14 cellular contexts compared by ENCODE assay signal in the genomic region with DNA sequence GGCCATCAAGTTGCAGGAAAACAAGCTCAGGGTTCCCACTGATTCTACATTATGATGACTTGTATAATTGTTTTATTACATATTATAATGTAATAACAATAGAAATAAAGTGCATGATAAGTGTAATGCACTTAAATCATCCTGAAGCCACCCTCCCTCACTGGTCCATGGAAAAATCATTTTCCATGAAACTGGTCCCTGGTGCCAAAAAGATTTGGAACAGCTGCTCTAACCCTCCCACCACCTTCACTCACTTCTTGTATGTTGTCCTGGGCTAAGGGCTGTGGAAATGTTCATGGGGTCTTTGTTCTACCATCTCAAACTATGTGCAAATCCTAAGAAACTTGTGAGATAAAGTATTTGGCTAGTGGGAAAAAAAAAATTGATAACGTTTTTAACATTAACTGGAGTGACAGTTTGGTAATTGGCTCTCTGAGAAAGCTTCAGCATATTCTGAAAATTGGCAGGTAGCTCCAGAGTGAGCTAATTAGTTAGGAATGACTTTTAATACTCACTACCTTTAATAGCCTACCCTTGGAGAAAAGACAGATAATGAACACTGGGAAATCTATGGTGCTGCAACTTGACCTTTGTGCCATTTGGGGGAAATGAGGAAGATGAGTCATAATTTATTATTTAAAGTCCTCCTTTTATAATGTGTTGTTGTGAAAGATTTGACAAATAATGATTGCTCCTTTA.
DNase-seq lines count a peak whose midpoint lies in the region; ATAC-seq, FAIRE-seq and TF ChIP-seq lines count a peak whose summit lies in the region.
"Had no signal": no experiment of that assay in that cellular context is flagged by ENCODE, and none has a peak within 500 bp of the region (broad histone marks: within the 10 kb centered on the region; RNA-seq: fewer than 3 reads in every experiment).

No MANE protein-coding gene starts in this region.

- H3K4ac ChIP-seq in IMR-90 (ENCODE audit: low read depth, low read length): no peak overlapping the region

- no peaks in the 10 kb centered on the region for H3K79me1 ChIP-seq in IMR-90 (ENCODE audit: low read depth in 1 of 2, low read length in 2 of 2)

- ATAC-seq in IMR-90 (ENCODE audit: low read depth) (no peak; the same call in none of the 2 replicates), GM19463 (IDR thresholded peaks at IDR 0.05; ENCODE audit: unreplicated experiment) (no peak)
- ATAC-seq: naive thymus-derived CD4-positive, alpha-beta T cell had no signal

- H2BK5ac ChIP-seq in IMR-90 (ENCODE audit: low read depth, low read length, poor library complexity, severe bottlenecking): no peak overlapping the region

- no peak overlapping the region for H4K91ac ChIP-seq in IMR-90 (ENCODE audit: insufficient read depth, low read depth, low read length)

- FAIRE-seq in bronchial epithelial cell (lab: Jason Lieb, UNC): no peak

- no peak overlapping the region for H3K9ac ChIP-seq in IMR-90 (ENCODE audit: low read depth, low read length)

- H3K56ac ChIP-seq in IMR-90 (ENCODE audit: extremely low read depth, insufficient read depth, low read length): no peak overlapping the region

- H3K14ac ChIP-seq in IMR-90 (replicated peaks; ENCODE audit: low read depth, low read length): no peak overlapping the region

- no peak overlapping the region for H2BK120ac ChIP-seq in IMR-90 (ENCODE audit: low read depth, low read length)

- in situ Hi-C loops in IMR-90 (cut with MboI; ENCODE audit: low sequenced_read_pairs): loop anchor here (25.0 kb wide), 1 partner anchor 741 kb away; no protein-coding TSS in a partner anchor

- H2AK9ac ChIP-seq in IMR-90 (replicated peaks; ENCODE audit: low read depth, low read length, poor library complexity): no peak overlapping the region

- no peak overlapping the region for H3K27ac ChIP-seq in IMR-90 (ENCODE audit: insufficient read depth, low read length)
- no peak overlapping the region for H3K27ac ChIP-seq in testis
- H3K27ac ChIP-seq: sigmoid colon had no signal

- no peaks in the 10 kb centered on the region for H3K27me3 Mint-ChIP-seq in Caco-2 (ENCODE audit: insufficient read depth, unreplicated experiment)
- H3K27me3 Mint-ChIP-seq: activated T-cell treated with anti-CD3 and anti-CD28 coated beads, Interleukin-2, amount 50 U/mL, for 24 hours; naive thymus-derived CD4-positive, alpha-beta T cell had no signal

- H3K4me3 ChIP-seq in Caco-2 (ENCODE audit: low read depth, low read length) (no peak overlapping the region), IMR-90 (ENCODE audit: insufficient read depth, low read depth, low read length) (no peak overlapping the region), bronchial epithelial cell (ENCODE audit: low read depth, low read length) (no peak overlapping the region), testis (no peak overlapping the region)
- H3K4me3 ChIP-seq: sigmoid colon had no signal

- no TSS peak for BruUV-seq in Caco-2 (replicated peaks; lab: Mats Ljungman, UMichigan)
- no TSS peak for BruUV-seq in IMR-90 (replicated peaks; lab: Mats Ljungman, UMichigan)

- H3K18ac ChIP-seq in IMR-90 (ENCODE audit: low read depth, low read length): no peak overlapping the region

- no peak overlapping the region for H2AFZ ChIP-seq in IMR-90 (replicated peaks; ENCODE audit: low read length, poor library complexity)

- peaks cover 3% of the 10 kb centered on the region; the same call in 1 of the 2 replicates for H3K9me1 ChIP-seq in IMR-90 (ENCODE audit: insufficient read depth, low read length)

- dilution Hi-C loops in IMR-90 (cut with HindIII; ENCODE audit: low sequenced_read_pairs, unreplicated experiment): no loop called here

- H3K9me3 Mint-ChIP-seq in Caco-2 (ENCODE audit: unreplicated experiment): no peaks in the 10 kb centered on the region
- H3K9me3 Mint-ChIP-seq: activated T-cell treated with anti-CD3 and anti-CD28 coated beads, Interleukin-2, amount 50 U/mL, for 24 hours; naive thymus-derived CD4-positive, alpha-beta T cell had no signal

- H3K9me3 ChIP-seq in Caco-2 (no peaks in the 10 kb centered on the region), IMR-90 (ENCODE audit: control insufficient read depth, insufficient read depth, low read length) (no peaks in the 10 kb centered on the region), testis (no peaks in the 10 kb centered on the region)
- H3K9me3 ChIP-seq: sigmoid colon had no signal

- no peak overlapping the region for H4K5ac ChIP-seq in IMR-90 (ENCODE audit: low read depth, low read length)

- POLR2A ChIA-PET in Caco-2 (lab: Charles Lee) (no interaction called here), IMR-90 (lab: Charles Lee; ENCODE audit: unreplicated experiment) (no interaction called here)

- H3K4me1 ChIP-seq in Caco-2: peaks cover 10% of the 10 kb centered on the region
- H3K4me1 ChIP-seq in IMR-90 (ENCODE audit: control insufficient read depth, insufficient read depth, low read length): peaks cover 5% of the 10 kb centered on the region
- H3K4me1 ChIP-seq in testis: no peaks in the 10 kb centered on the region

- peak overlapping the region; percentile 39 for H3K27ac Mint-ChIP-seq in Caco-2 (ENCODE audit: unreplicated experiment)
- H3K27ac Mint-ChIP-seq: activated T-cell treated with anti-CD3 and anti-CD28 coated beads, Interleukin-2, amount 50 U/mL, for 24 hours; CD4-positive, CD25-positive, alpha-beta regulatory T cell; naive thymus-derived CD4-positive, alpha-beta T cell had no signal

- intact Hi-C loops in Caco-2 (cut with micrococcal nuclease; ENCODE audit: unreplicated experiment): no loop called here
- intact Hi-C loops in IMR-90 (cut with micrococcal nuclease): loop anchor here (10.0 kb wide), 1 partner anchor 134 kb away; the partner anchor contains the start of gene LRRC1
- intact Hi-C loops in testis (cut with DNase I; ENCODE audit: low total_unique reads): no loop called here

- H3K4me1 Mint-ChIP-seq in Caco-2 (ENCODE audit: low read depth, unreplicated experiment): peaks cover 15% of the 10 kb centered on the region
- H3K4me1 Mint-ChIP-seq: CD4-positive, CD25-positive, alpha-beta regulatory T cell; naive thymus-derived CD4-positive, alpha-beta T cell had no signal

- no peak overlapping the region for H3K4me2 ChIP-seq in IMR-90 (ENCODE audit: low read depth, low read length)

- H3K23ac ChIP-seq in IMR-90 (ENCODE audit: low read depth, low read length): no peak overlapping the region

- CTCF ChIA-PET in Caco-2 (lab: Charles Lee) (no interaction called here), IMR-90 (lab: Yijun Ruan, JAX) (no interaction called here)

- DNase-seq in Caco-2 (no peak), IMR-90 (peak; percentile 25), bronchial epithelial cell (ENCODE audit: low read depth) (peak; percentile 70), lung microvascular endothelial cell (ENCODE audit: low read depth in 2 of 2) (peak; percentile 56 to 86), NCI-H510A treated with DMSO at 0.1 percent for 48 hours (lab: John Stamatoyannopoulos, UW) (no peak), T-helper 2 cell (no peak), testis (no peak)
- DNase-seq: activated T-cell treated with anti-CD3 and anti-CD28 coated beads, Interleukin-2, amount 50 U/mL, for 24 hours; CD4-positive, CD25-positive, alpha-beta regulatory T cell; cortex of kidney; naive thymus-derived CD4-positive, alpha-beta T cell; sigmoid colon; SW 1271 had no signal

- H4K8ac ChIP-seq in IMR-90 (ENCODE audit: low read depth in 2 of 2, low read length in 2 of 2): no peak overlapping the region

- no peak overlapping the region for H3K4me3 Mint-ChIP-seq in Caco-2 (ENCODE audit: unreplicated experiment)
- H3K4me3 Mint-ChIP-seq: activated T-cell treated with anti-CD3 and anti-CD28 coated beads, Interleukin-2, amount 50 U/mL, for 24 hours; CD4-positive, CD25-positive, alpha-beta regulatory T cell; naive thymus-derived CD4-positive, alpha-beta T cell had no signal

- H2AK5ac ChIP-seq in IMR-90 (ENCODE audit: low read depth, low read length): no peak overlapping the region

- H3K36me3 ChIP-seq in Caco-2 (ENCODE audit: control insufficient read depth, insufficient read depth, low read length) (no peaks in the 10 kb centered on the region), IMR-90 (ENCODE audit: control insufficient read depth, insufficient read depth, low read length) (0 out of 2 replicates have a peak, but pooled peaks cover 1% of the 10 kb centered on the region), bronchial epithelial cell (ENCODE audit: control insufficient read depth, insufficient read depth, low read length) (no peaks in the 10 kb centered on the region), testis (ENCODE audit: low read depth, missing control alignments) (no peaks in the 10 kb centered on the region)
- H3K36me3 ChIP-seq: sigmoid colon had no signal

- no peak overlapping the region for H2BK20ac ChIP-seq in IMR-90 (ENCODE audit: low read depth, low read length)

- no peak for TF ChIP-seq CTCF in Caco-2 (IDR thresholded peaks at IDR 0.05; ENCODE audit: insufficient read depth in 1 of 2, low read depth in 1 of 2, low read length in 1 of 2, severe bottlenecking in 1 of 2, unreplicated experiment in 1 of 2)
- TF ChIP-seq CTCF in IMR-90 (conservative IDR thresholded peaks at IDR 0.05; ENCODE audit: low read depth, low read length): no peak
- no peak for TF ChIP-seq CTCF in bronchial epithelial cell (IDR thresholded peaks at IDR 0.05; ENCODE audit: insufficient read depth, low read length, severe bottlenecking)
- TF ChIP-seq CTCF in testis (IDR thresholded peaks at IDR 0.05): no peak

- TF ChIP-seq RAD21 in IMR-90 (IDR thresholded peaks at IDR 0.05; ENCODE audit: low read length): no peak

- H4K20me1 ChIP-seq in IMR-90 (ENCODE audit: insufficient read depth, low read length): no peaks in the 10 kb centered on the region

- H3K27me3 ChIP-seq in Caco-2 (replicated peaks; ENCODE audit: control insufficient read depth, insufficient read depth, low read length) (no peaks in the 10 kb centered on the region), IMR-90 (ENCODE audit: control insufficient read depth, insufficient read depth, low read length) (no peaks in the 10 kb centered on the region), bronchial epithelial cell (ENCODE audit: control insufficient read depth, insufficient read depth, low read length) (no peaks in the 10 kb centered on the region), testis (no peaks in the 10 kb centered on the region)
- H3K27me3 ChIP-seq: sigmoid colon had no signal

- TF ChIP-seq POLR2A in IMR-90 (IDR thresholded peaks at IDR 0.05; ENCODE audit: low read depth, low read length) (no peak), testis (IDR thresholded peaks at IDR 0.05) (no peak)

- no CpG with 5 or more reads among the region's 1 CpG for WGBS in IMR-90 (ENCODE audit: extremely low coverage in 2 of 2, insufficient read length in 1 of 2), 2 experiments
- WGBS in testis, 2 donors: 29 to 50% methylated on average over 1 of the region's 1 CpG

- H2BK15ac ChIP-seq in IMR-90 (ENCODE audit: low read depth, low read length): no peak overlapping the region

- H3K36me3 Mint-ChIP-seq in Caco-2 (ENCODE audit: insufficient read depth, unreplicated experiment): peaks cover 69% of the 10 kb centered on the region
- H3K36me3 Mint-ChIP-seq: CD4-positive, CD25-positive, alpha-beta regulatory T cell; naive thymus-derived CD4-positive, alpha-beta T cell had no signal

TF ChIP-seq in IMR-90, 13 proteins besides CTCF, POLR2A, EP300 and RAD21 (continues in another document):
- TF ChIP-seq CHD1 (IDR thresholded peaks at IDR 0.05; ENCODE audit: low read depth, low read length) (no peak), MXI1 (IDR thresholded peaks at IDR 0.05; ENCODE audit: borderline replicate concordance, low read depth, low read length) (no peak), RFX5 (IDR thresholded peaks at IDR 0.05; ENCODE audit: low read depth, low read length) (no peak)

Comparison
In these comparisons a context has a peak if more than half of its experiments do, and no peak if none do; other contexts are left out.
1. DNase-seq: peak in IMR-90 (single experiment), bronchial epithelial cell (single experiment) and lung microvascular endothelial cell (2 of 2); none in Caco-2 (0 of 2), NCI-H510A treated with DMSO at 0.1 percent for 48 hours (single experiment), T-helper 2 cell (0 of 5) and testis (single experiment).